8 cellular contexts compared by ENCODE assay signal in genomic region chr14:39102969-39103957, GRCh38. TPM values are rescaled to one million over a fixed set of nuclear protein-coding genes. Genes with fewer than 3 reads are reported as not detected.
A peak's percentile ranks its signal among the peaks of the same experiment; 100 is the strongest.
DNase-seq lines count a peak whose midpoint lies in the region; ATAC-seq, FAIRE-seq and TF ChIP-seq lines count a peak whose summit lies in the region.

TSS of gene SEC23A (minus strand) at chr14:39103235. CDS start at chr14:39096118, 7,117 bp downstream.

- no peaks in the 10 kb centered on the region for H3K9me3 ChIP-seq in H1 (ENCODE audit: insufficient read depth in 2 of 2, low read depth in 1 of 2, low read length in 1 of 2)

- H2BK5ac ChIP-seq in H1 (ENCODE audit: low read depth, low read length) (peak within 1 kb of the TSS; percentile 81; the same call in 1 of the 2 replicates), mesendoderm (ENCODE audit: low read length) (peak within 1 kb of the TSS; percentile 28)

- H4K20me1 ChIP-seq in H1 (replicated peaks in 1 of 2; ENCODE audit: control insufficient read depth in 1 of 2, insufficient read depth in 2 of 2, low read length in 2 of 2): no peaks in the 10 kb centered on the region

- H3K36me3 ChIP-seq in H1 (ENCODE audit: control insufficient read depth in 2 of 4, insufficient read depth in 4 of 4, low read length in 3 of 4) (no peaks in the 10 kb centered on the region), mesendoderm (ENCODE audit: control insufficient read depth, insufficient read depth, low read length) (no peaks in the 10 kb centered on the region)

- no peak within 1 kb of the TSS for H4K91ac ChIP-seq in H1 (replicated peaks; ENCODE audit: insufficient read length, low read length)

- no peak within 1 kb of the TSS for H2BK12ac ChIP-seq in H1 (ENCODE audit: low read depth, low read length)

- H3K79me2 ChIP-seq in H1 (ENCODE audit: control insufficient read depth in 1 of 2, insufficient read depth in 2 of 2, low read length in 2 of 2) (peaks cover 0 to 36% of the 10 kb centered on the region in 2 experiments; a peak in 3 of 4 replicates), mesendoderm (ENCODE audit: control insufficient read depth, insufficient read depth, low read length) (peaks cover 18% of the 10 kb centered on the region)

- H4K5ac ChIP-seq in H1 (ENCODE audit: insufficient read length, low read depth, low read length) (peak within 1 kb of the TSS; percentile 96), mesendoderm (ENCODE audit: low read length) (no peak within 1 kb of the TSS)

- no peak within 1 kb of the TSS for H2AK5ac ChIP-seq in H1 (ENCODE audit: low read depth, low read length)
- H2AK5ac ChIP-seq in mesendoderm (ENCODE audit: low read length): no peak within 1 kb of the TSS

- H3K23ac ChIP-seq in H1 (ENCODE audit: insufficient read length) (no peak within 1 kb of the TSS), mesendoderm (ENCODE audit: low read length) (no peak within 1 kb of the TSS)

- H3K23me2 ChIP-seq in H1 (ENCODE audit: low read depth, low read length): peaks cover 3% of the 10 kb centered on the region; the same call in 1 of the 2 replicates

- POLR2A ChIA-PET in H1 (lab: Charles Lee; ENCODE audit: partially characterized antibody): interaction anchor here (0.6 to 3.7 kb wide), 16 partner anchors 10 to 329 kb away, joined by 3 to 23 read pairs (median 6); partner anchors contain the start of genes FBXO33, GEMIN2, PNN and TRAPPC6B

- H3K27me3 ChIP-seq in H1 (replicated peaks in 1 of 4; ENCODE audit: control insufficient read depth in 3 of 4, extremely low read depth in 1 of 4, insufficient read depth in 3 of 4, low read length in 3 of 4) (no peaks in the 10 kb centered on the region), mesendoderm (ENCODE audit: insufficient read depth, low read length, poor library complexity) (no peaks in the 10 kb centered on the region)

- H2BK120ac ChIP-seq in H1 (replicated peaks; ENCODE audit: low read depth, low read length): no peak within 1 kb of the TSS
- H2BK120ac ChIP-seq in mesendoderm (ENCODE audit: low read depth, low read length): peak within 1 kb of the TSS; percentile 52

- no peak for TF ChIP-seq CTCF in H1 (IDR thresholded peaks at IDR 0.05; ENCODE audit: control extremely low read depth in 1 of 3, insufficient read depth in 1 of 3, low read depth in 1 of 3, low read length in 3 of 3)

- H3K9ac ChIP-seq in H1 (replicated peaks in 1 of 4; ENCODE audit: extremely low read depth in 1 of 4, low read depth in 3 of 4, low read length in 3 of 4) (peak within 1 kb of the TSS; percentile 80 to 87 (median 87)), mesendoderm (ENCODE audit: low read length) (peak within 1 kb of the TSS; percentile 79)

- TF ChIP-seq EP300 in H1 (IDR thresholded peaks at IDR 0.05; ENCODE audit: borderline replicate concordance in 1 of 2, low read depth in 2 of 2, low read length in 2 of 2): no peak

- no peaks in the 10 kb centered on the region for H3K79me1 ChIP-seq in H1 (ENCODE audit: low read depth, low read length)
- H3K79me1 ChIP-seq in mesendoderm (ENCODE audit: low read length): peaks cover 3% of the 10 kb centered on the region

- WGBS in H1 (ENCODE audit: extremely low coverage in 1 of 2, insufficient coverage in 1 of 2, insufficient read length in 1 of 2, insufficient replicate concordance in 2 of 2, low coverage in 1 of 2, low lambda C conversion rate in 2 of 2, missing lambda C conversion rate in 1 of 2), 2 experiments: 3% methylated on average over 18 of the region's 58 CpGs; no CpG with 5 or more reads in 1 of the 2 experiments
- no CpG with 5 or more reads among the region's 58 CpGs for WGBS in mesendoderm (ENCODE audit: extremely low coverage, insufficient coverage, low lambda C conversion rate)

- H4K8ac ChIP-seq in H1 (ENCODE audit: extremely low read depth, insufficient read depth, low read length) (peak within 1 kb of the TSS; percentile 83; the same call in 1 of the 2 replicates), mesendoderm (ENCODE audit: low read depth, low read length) (peak within 1 kb of the TSS; percentile 90)

- H3K56ac ChIP-seq in H1 (replicated peaks; ENCODE audit: insufficient read length, low read depth, low read length): peak within 1 kb of the TSS; percentile 75
- peak within 1 kb of the TSS; percentile 93 for H3K56ac ChIP-seq in mesendoderm (ENCODE audit: low read length)

- H3K4me1 ChIP-seq in H1 (replicated peaks in 1 of 4; ENCODE audit: control insufficient read depth in 3 of 4, insufficient read depth in 4 of 4, low read length in 3 of 4): peaks cover 0 to 3% (median 1%) of the 10 kb centered on the region in 4 experiments; a peak in 3 of 7 replicates
- H3K4me1 ChIP-seq in mesendoderm (ENCODE audit: control insufficient read depth, low read depth, low read length): no peaks in the 10 kb centered on the region

- ATAC-seq in GM21360 (IDR thresholded peaks at IDR 0.05; ENCODE audit: unreplicated experiment): peak; percentile 91

- H3K18ac ChIP-seq in H1 (ENCODE audit: extremely low read depth, low read length) (peak within 1 kb of the TSS; percentile 83), mesendoderm (ENCODE audit: low read length) (peak within 1 kb of the TSS; percentile 98)

- FAIRE-seq in H1 (lab: Jason Lieb, UNC): no peak

- peak; percentile 67 to 81 for TF ChIP-seq POLR2A in H1 (IDR thresholded peaks at IDR 0.05; ENCODE audit: control extremely low read depth in 1 of 2, low read depth in 2 of 2, low read length in 2 of 2)

- H3K4ac ChIP-seq in H1 (replicated peaks; ENCODE audit: insufficient read length, low read depth, low read length): no peak within 1 kb of the TSS
- H3K4ac ChIP-seq in mesendoderm (ENCODE audit: low read depth, low read length): peak within 1 kb of the TSS; percentile 96

- CTCF ChIA-PET in H1 (lab: Charles Lee; ENCODE audit: partially characterized antibody): interaction anchor here (1.4 kb wide), 1 partner anchor 67 kb away, joined by 4 read pairs; the partner anchor contains the start of gene TRAPPC6B

- peak within 1 kb of the TSS; percentile 77 for H2AFZ ChIP-seq in H1 (ENCODE audit: low read length)

- DNase-seq in COLO829 (ENCODE audit: low spot score): peak; percentile 40
- peak; percentile 72 for DNase-seq in HT-29 (ENCODE audit: low spot score)
- peak; percentile 83 for DNase-seq in NK-92 treated with Interleukin-12 subunit alpha and Interleukin-12 subunit beta, amount 100 ng/mL, for 24 hours (lab: John Stamatoyannopoulos, UW)
- peak; percentile 53 to 60 for DNase-seq in activated CD8-positive, alpha-beta memory T cell treated with anti-CD3 and anti-CD28 coated beads for 4 hours (ENCODE audit: low read depth in 2 of 2)
- DNase-seq in H1 (ENCODE audit: low read depth in 1 of 2, low spot score in 2 of 2): peak; percentile 85 to 92
- DNase-seq in mesendoderm: peak; percentile 97
- DNase-seq in stimulated activated CD8-positive, alpha-beta memory T cell treated with anti-CD3 and anti-CD28 coated beads, Interleukin-15, amount 100 ng/mL, for 1 hour (ENCODE audit: low read depth): peak; percentile 71

- H2BK15ac ChIP-seq in H1 (ENCODE audit: low read length) (no peak within 1 kb of the TSS), mesendoderm (replicated peaks; ENCODE audit: low read depth) (no peak within 1 kb of the TSS)

- no peak within 1 kb of the TSS for H2BK20ac ChIP-seq in H1 (ENCODE audit: low read length)

- H3K14ac ChIP-seq in H1 (ENCODE audit: insufficient read length): no peak within 1 kb of the TSS

- H3K4me2 ChIP-seq in H1 (ENCODE audit: insufficient read depth in 1 of 2, low read depth in 2 of 2, low read length in 2 of 2): peak within 1 kb of the TSS; percentile 67 to 84
- H3K4me2 ChIP-seq in mesendoderm (ENCODE audit: low read length): peak within 1 kb of the TSS; percentile 94

- peak within 1 kb of the TSS; percentile 81 to 85 (median 82) for H3K4me3 ChIP-seq in H1 (ENCODE audit: extremely low read depth in 1 of 4, insufficient read depth in 2 of 4, low read depth in 3 of 4, low read length in 4 of 4)
- peak within 1 kb of the TSS; percentile 80 for H3K4me3 ChIP-seq in mesendoderm (ENCODE audit: low read length)

- no peak for TF ChIP-seq RAD21 in H1 (IDR thresholded peaks at IDR 0.05 in 1 of 2, conservative IDR thresholded peaks at IDR 0.05 in 1 of 2; ENCODE audit: low read depth in 2 of 2, low read length in 2 of 2)

- H3K27ac ChIP-seq in H1 (ENCODE audit: low read depth, low read length) (peak within 1 kb of the TSS; percentile 79), mesendoderm (ENCODE audit: low read depth, low read length) (peak within 1 kb of the TSS; percentile 94)

TF ChIP-seq in H1, 55 proteins besides CTCF, POLR2A, EP300 and RAD21 (continues in another document):
- TF ChIP-seq GABPA (IDR thresholded peaks at IDR 0.05; ENCODE audit: borderline replicate concordance, insufficient read depth, low read length): peak; percentile 41; the same call in 1 of the 2 replicates
- TF ChIP-seq, protein P1, sequence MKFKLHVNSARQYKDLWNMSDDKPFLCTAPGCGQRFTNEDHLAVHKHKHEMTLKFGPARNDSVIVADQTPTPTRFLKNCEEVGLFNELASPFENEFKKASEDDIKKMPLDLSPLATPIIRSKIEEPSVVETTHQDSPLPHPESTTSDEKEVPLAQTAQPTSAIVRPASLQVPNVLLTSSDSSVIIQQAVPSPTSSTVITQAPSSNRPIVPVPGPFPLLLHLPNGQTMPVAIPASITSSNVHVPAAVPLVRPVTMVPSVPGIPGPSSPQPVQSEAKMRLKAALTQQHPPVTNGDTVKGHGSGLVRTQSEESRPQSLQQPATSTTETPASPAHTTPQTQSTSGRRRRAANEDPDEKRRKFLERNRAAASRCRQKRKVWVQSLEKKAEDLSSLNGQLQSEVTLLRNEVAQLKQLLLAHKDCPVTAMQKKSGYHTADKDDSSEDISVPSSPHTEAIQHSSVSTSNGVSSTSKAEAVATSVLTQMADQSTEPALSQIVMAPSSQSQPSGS (IDR thresholded peaks at IDR 0.05; ENCODE audit: low read length): no peak
- no peak for TF ChIP-seq SUZ12 (IDR thresholded peaks at IDR 0.05; ENCODE audit: low read length)
- TF ChIP-seq MAFK (IDR thresholded peaks at IDR 0.05; ENCODE audit: low read depth, low read length): no peak
- no peak for TF ChIP-seq SP2 (IDR thresholded peaks at IDR 0.05; ENCODE audit: low read length)

RNA-seq across cellular contexts. Expression of gene SEC23A, which starts in this region (rescaled TPM):
- 25.6 and 26.4 TPM in 2 replicates for total RNA-seq in HT-29 (2014; rRNA removed; shearing (Covaris generic))
- 58.2 and 60.9 TPM in 2 replicates for total RNA-seq in H1 (2021; fragmentation: NEBNext Ultra II Directional; extraction: Animal tissue kit (Norgen Biotek cat#: 25700))
- polyA plus RNA-seq in H1 (2011; rRNA removed): 26.7 and 30.9 TPM in 2 replicates
- polyA plus RNA-seq in H1 (2011; cell fraction: cytosol; rRNA removed): 23.2 TPM
- polyA plus RNA-seq in H1 (2011; cell fraction: nucleus; rRNA removed): 23.2 TPM
- polyA plus RNA-seq in H1 (2012, experiment 1 of 2): 37.3 to 51.3 TPM (median 42.3 TPM) in 4 replicates
- 2.3 TPM for polyA plus RNA-seq in H1 (2012, experiment 2 of 2)
- polyA plus RNA-seq in H1 (2013, experiment 1 of 2): 27.6 TPM
- polyA plus RNA-seq in H1 (2013, experiment 2 of 2): 27.5 TPM
- 92.9 and 159 TPM in 2 replicates for polyA minus RNA-seq in H1 (2011; rRNA and poly(A)+ RNA removed)
- 80.7 TPM for polyA minus RNA-seq in H1 (2011; cell fraction: cytosol; rRNA and poly(A)+ RNA removed)
- polyA minus RNA-seq in H1 (2011; cell fraction: nucleus; rRNA and poly(A)+ RNA removed): 92.3 TPM
- 28.2 TPM for polyA plus RNA-seq in mesendoderm (2013, experiment 1 of 2)
- 26.7 TPM for polyA plus RNA-seq in mesendoderm (2013, experiment 2 of 2)

Comparison
In these comparisons a context has a peak if more than half of its experiments do, and no peak if none do; other contexts are left out.
1. Peak in every context shown above with its lines: DNase-seq, ATAC-seq, H3K4me3 ChIP-seq and H3K27ac ChIP-seq.
2. DNase-seq: peak in every context shown above with its lines; median percentile 97 in mesendoderm; 88 in H1; 83 in NK-92 treated with Interleukin-12 subunit alpha and Interleukin-12 subunit beta, amount 100 ng/mL, for 24 hours; 72 in HT-29; 71 in stimulated activated CD8-positive, alpha-beta memory T cell treated with anti-CD3 and anti-CD28 coated beads, Interleukin-15, amount 100 ng/mL, for 1 hour; 56 in activated CD8-positive, alpha-beta memory T cell treated with anti-CD3 and anti-CD28 coated beads for 4 hours; 40 in COLO829.